In genomic region chr9:117044241-117044640, GRCh38 we compare ENCODE assay signal across 1 cellular context.
TF ChIP-seq lines count a peak whose summit lies in the region.

No MANE protein-coding gene starts in this region.

TF ChIP-seq in H1, 55 proteins besides CTCF, POLR2A, EP300 and RAD21:
- TF ChIP-seq CHD7 (IDR thresholded peaks at IDR 0.05; ENCODE audit: insufficient replicate concordance, low read length) (no peak), MAFK (IDR thresholded peaks at IDR 0.05; ENCODE audit: low read depth, low read length) (no peak), JUN (IDR thresholded peaks at IDR 0.05; ENCODE audit: low read depth, low read length) (no peak), SP1 (IDR thresholded peaks at IDR 0.05; ENCODE audit: low read depth, low read length) (no peak), SP2 (IDR thresholded peaks at IDR 0.05; ENCODE audit: low read length) (no peak), CHD2 (IDR thresholded peaks at IDR 0.05; ENCODE audit: low read length) (no peak), KDM4A (IDR thresholded peaks at IDR 0.05; ENCODE audit: low read depth, low read length, severe bottlenecking) (no peak), SAP30 (IDR thresholded peaks at IDR 0.05; ENCODE audit: insufficient read depth, insufficient replicate concordance, low read length) (no peak)
TF ChIP-seq in H1: peak in this region for 0.
